ENCODE assay signal across 14 cellular contexts in the genomic region with DNA sequence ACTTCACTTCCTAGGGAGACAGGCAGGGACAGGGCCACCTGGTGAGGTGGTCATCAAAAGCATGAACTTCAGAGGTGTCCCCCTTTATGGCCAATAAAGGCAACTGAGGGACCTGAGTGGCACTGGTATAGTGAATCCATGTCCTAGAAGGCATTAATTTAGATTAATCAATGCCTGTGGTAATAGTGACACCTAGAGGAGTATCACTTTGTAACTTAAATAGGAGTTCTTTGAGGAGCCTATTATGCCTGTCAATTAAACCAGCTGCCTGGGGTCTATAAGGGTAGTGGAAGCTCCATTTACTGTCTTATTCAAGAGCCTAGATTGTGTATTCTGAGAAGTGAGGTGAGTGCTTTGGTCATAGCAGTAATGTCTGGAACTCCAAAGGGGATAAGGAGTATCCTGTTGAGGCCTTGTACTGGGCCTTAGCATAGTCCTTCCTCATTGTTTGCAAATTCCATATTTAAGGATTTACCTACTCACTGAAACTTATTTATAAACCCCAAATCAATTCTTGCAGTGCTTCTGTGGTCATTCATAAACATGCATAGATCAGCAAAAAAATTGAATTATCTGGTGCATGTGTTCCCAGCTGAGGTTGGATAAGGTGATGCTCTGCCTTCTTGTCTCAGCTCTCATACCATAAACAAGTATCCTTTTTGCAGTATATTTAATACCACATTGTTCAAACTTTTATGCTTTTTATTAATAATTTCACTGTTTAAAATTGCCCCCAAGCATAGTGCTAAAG.
DNase-seq lines count a peak whose midpoint lies in the region; ATAC-seq and TF ChIP-seq lines count a peak whose summit lies in the region.
"Had no signal": no experiment of that assay in that cellular context is flagged by ENCODE, and none has a peak within 500 bp of the region (broad histone marks: within the 10 kb centered on the region; RNA-seq: fewer than 3 reads in every experiment).

No MANE protein-coding gene starts in this region.

- no peak overlapping the region for H3K27ac Mint-ChIP-seq in nephron progenitor cell
- H3K27ac Mint-ChIP-seq: activated naive CD4-positive, alpha-beta T cell treated with anti-CD3 and anti-CD28 coated beads, Interleukin-2, amount 50 U/mL, for 24 hours; memory B cell had no signal

- H3K4me3 ChIP-seq in choroid plexus epithelial cell (ENCODE audit: low read depth, low read length) = no peak overlapping the region
- H3K4me3 ChIP-seq: esophagus muscularis mucosa had no signal

- intact Hi-C loops in posterior vena cava (cut with DNase I) = no loop called here

- ATAC-seq in HG03442 (IDR thresholded peaks at IDR 0.05; ENCODE audit: unreplicated experiment) (no peak), GM21619 (IDR thresholded peaks at IDR 0.05; ENCODE audit: unreplicated experiment) (no peak)

- no peak overlapping the region for H3K4me3 Mint-ChIP-seq in nephron progenitor cell
- H3K4me3 Mint-ChIP-seq: activated naive CD4-positive, alpha-beta T cell treated with anti-CD3 and anti-CD28 coated beads, Interleukin-2, amount 50 U/mL, for 24 hours; memory B cell had no signal

- peak; percentile 41 for TF ChIP-seq CTCF in choroid plexus epithelial cell (conservative IDR thresholded peaks at IDR 0.05; ENCODE audit: low read depth, low read length)
- peak; percentile 7 for TF ChIP-seq CTCF in nephron progenitor cell (IDR thresholded peaks at IDR 0.05)

- H3K27me3 Mint-ChIP-seq in nephron progenitor cell (ENCODE audit: low read depth, poor library complexity) = no peaks in the 10 kb centered on the region
- H3K27me3 Mint-ChIP-seq: activated naive CD4-positive, alpha-beta T cell treated with anti-CD3 and anti-CD28 coated beads, Interleukin-2, amount 50 U/mL, for 24 hours; memory B cell had no signal

- DNase-seq in H4 (ENCODE audit: low spot score) (peak; percentile 5), NCI-H1105 treated with DMSO at 0.1 percent for 48 hours (lab: John Stamatoyannopoulos, UW) (peak; percentile 54), choroid plexus epithelial cell (ENCODE audit: low read depth) (peak; percentile 53), nephron progenitor cell (no peak), dermis blood vessel endothelial cell (no peak), posterior vena cava (ENCODE audit: low spot score) (no peak)
- DNase-seq: activated CD4-positive, alpha-beta T cell treated with anti-CD3 and anti-CD28 coated beads for 4 hours; stimulated activated CD4-positive, alpha-beta T cell treated with anti-CD3 and anti-CD28 coated beads, Interleukin-1b, Interleukin-23, amount 100 ng/mL, for 48 hours; substantia nigra had no signal

- no peaks in the 10 kb centered on the region for H3K4me1 Mint-ChIP-seq in nephron progenitor cell
- H3K4me1 Mint-ChIP-seq: activated naive CD4-positive, alpha-beta T cell treated with anti-CD3 and anti-CD28 coated beads, Interleukin-2, amount 50 U/mL, for 24 hours; memory B cell had no signal

- no peaks in the 10 kb centered on the region for H3K36me3 Mint-ChIP-seq in nephron progenitor cell (ENCODE audit: low read depth)
- H3K36me3 Mint-ChIP-seq: activated naive CD4-positive, alpha-beta T cell treated with anti-CD3 and anti-CD28 coated beads, Interleukin-2, amount 50 U/mL, for 24 hours; memory B cell had no signal

- peaks cover 18% of the 10 kb centered on the region for H3K9me3 Mint-ChIP-seq in nephron progenitor cell
- H3K9me3 Mint-ChIP-seq: activated naive CD4-positive, alpha-beta T cell treated with anti-CD3 and anti-CD28 coated beads, Interleukin-2, amount 50 U/mL, for 24 hours; memory B cell had no signal

Comparison
In these comparisons a context has a peak if more than half of its experiments do, and no peak if none do; other contexts are left out.
1. DNase-seq: peak in H4 (single experiment), NCI-H1105 treated with DMSO at 0.1 percent for 48 hours (single experiment) and choroid plexus epithelial cell (single experiment); none in nephron progenitor cell (single experiment), dermis blood vessel endothelial cell (single experiment) and posterior vena cava (single experiment).